ENCODE assay signal across 9 cellular contexts in the genomic region with DNA sequence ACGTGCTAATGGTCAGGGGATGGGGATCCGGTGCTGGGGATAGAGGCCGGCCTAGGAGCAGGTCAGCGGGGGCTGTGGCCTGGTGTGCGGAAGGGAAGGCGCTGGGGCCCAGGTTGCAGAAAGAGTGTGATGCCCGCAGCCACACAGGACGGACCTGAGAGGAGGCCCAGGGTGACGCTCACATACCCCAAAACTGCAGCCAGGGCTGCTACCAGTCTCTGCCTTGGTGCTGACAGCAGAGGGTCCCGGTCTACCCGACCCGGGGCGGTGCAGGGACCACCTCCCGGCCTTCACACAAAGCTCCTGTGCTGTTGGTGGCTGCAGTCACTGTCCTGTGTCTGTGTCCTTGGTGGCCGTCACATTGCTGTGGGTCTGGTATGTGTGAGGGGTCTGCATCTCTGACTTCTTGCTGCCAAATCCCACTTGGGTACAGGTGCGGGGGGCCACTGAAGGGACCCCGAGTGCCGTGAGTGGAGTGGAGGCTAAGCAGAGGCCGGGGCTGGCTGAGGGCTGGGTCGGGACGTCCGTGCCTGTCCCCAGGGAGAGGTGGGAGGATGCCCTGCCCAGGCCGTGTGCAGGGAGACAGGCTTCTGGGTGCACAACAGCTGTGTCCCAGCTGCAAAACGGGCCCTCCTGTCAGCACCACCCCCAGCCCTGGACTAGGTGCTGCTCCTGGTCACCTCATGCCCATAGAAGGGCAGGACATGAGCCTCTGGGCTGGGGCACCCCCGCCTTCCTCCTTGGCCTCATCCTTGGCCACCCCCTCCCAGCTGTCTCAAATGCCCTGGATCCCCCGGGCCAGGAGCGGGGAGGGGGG. TPM values are rescaled to one million over a fixed set of nuclear protein-coding genes. Genes with fewer than 3 reads are reported as not detected.
DNase-seq lines count a peak whose midpoint lies in the region; ATAC-seq and TF ChIP-seq lines count a peak whose summit lies in the region.
"Had no signal": no experiment of that assay in that cellular context is flagged by ENCODE, and none has a peak within 500 bp of the region (broad histone marks: within the 10 kb centered on the region; RNA-seq: fewer than 3 reads in every experiment).

No MANE protein-coding gene starts in this region.

- TF ChIP-seq CTCF in sigmoid colon (IDR thresholded peaks at IDR 0.05), result no peak
- no peak for TF ChIP-seq CTCF in lower leg skin (IDR thresholded peaks at IDR 0.05)

- H3K23ac ChIP-seq in neuronal stem cell (ENCODE audit: low read depth, low read length, poor library complexity), result peak overlapping the region; percentile 73

- ATAC-seq in GM18505 (IDR thresholded peaks at IDR 0.05; ENCODE audit: unreplicated experiment), result peak; percentile 11
- ATAC-seq in GM21576 (IDR thresholded peaks at IDR 0.05; ENCODE audit: unreplicated experiment), result peak; percentile 24

- H3K27me3 ChIP-seq in Karpas-422 (ENCODE audit: low read length), result no peaks in the 10 kb centered on the region
- H3K27me3 ChIP-seq in neuronal stem cell (ENCODE audit: control insufficient read depth in 3 of 3, insufficient read depth in 3 of 3, low read depth in 1 of 3, low read length in 3 of 3), result peaks cover 0 to 25% (median 0%) of the 10 kb centered on the region in 3 experiments
- no peaks in the 10 kb centered on the region for H3K27me3 ChIP-seq in sigmoid colon

- H3K4me2 ChIP-seq in Karpas-422 (ENCODE audit: low read depth, low read length, poor library complexity, severe bottlenecking), result peak overlapping the region; percentile 91
- no peak overlapping the region for H3K4me2 ChIP-seq in neuronal stem cell (ENCODE audit: insufficient read depth, low read length, poor library complexity, severe bottlenecking)

- H2BK5ac ChIP-seq in neuronal stem cell (ENCODE audit: low read length), result no peak overlapping the region

- no CpG with 5 or more reads among the region's 27 CpGs for WGBS in neuronal stem cell (ENCODE audit: extremely low coverage in 2 of 2, insufficient read length in 2 of 2, insufficient replicate concordance in 1 of 2), 2 donors
- 65 to 69% methylated on average over 27 of the region's 27 CpGs for WGBS in sigmoid colon, 2 donors
- 74 to 93% methylated on average over 23 to 26 of the region's 27 CpGs for WGBS in lower leg skin, 2 donors

- DNase-seq in Karpas-422 (peak; percentile 65), neuronal stem cell (ENCODE audit: low spot score) (no peak), sigmoid colon (no peak), NCI-H1105 treated with DMSO at 0.1 percent for 48 hours (lab: John Stamatoyannopoulos, UW) (no peak), lower leg skin (ENCODE audit: low spot score in 2 of 2) (no peak)
- DNase-seq in stimulated activated CD4-positive, alpha-beta T cell treated with anti-CD3 and anti-CD28 coated beads, Interleukin-4, amount 100 ng/mL, for 1 hour, result no peak
- DNase-seq: GM23248 had no signal

- no peaks in the 10 kb centered on the region for H3K9me2 ChIP-seq in Karpas-422 (replicated peaks; ENCODE audit: insufficient read depth, low read length)

- H2AK5ac ChIP-seq in neuronal stem cell (ENCODE audit: low read depth, low read length), result peak overlapping the region; percentile 75

- H3K4ac ChIP-seq in neuronal stem cell (ENCODE audit: low read length), result no peak overlapping the region

- no peaks in the 10 kb centered on the region for H3K36me3 ChIP-seq in Karpas-422 (ENCODE audit: insufficient read depth, low read length)
- H3K36me3 ChIP-seq in neuronal stem cell (replicated peaks in 1 of 2; ENCODE audit: control insufficient read depth in 2 of 2, insufficient read depth in 2 of 2, low read length in 2 of 2), result no peaks in the 10 kb centered on the region
- H3K36me3 ChIP-seq in sigmoid colon, result no peaks in the 10 kb centered on the region

- no peaks in the 10 kb centered on the region for H3K79me2 ChIP-seq in Karpas-422 (ENCODE audit: low read length)

- H4K20me1 ChIP-seq in Karpas-422 (ENCODE audit: insufficient read depth, low read depth, low read length), result peaks cover 47% of the 10 kb centered on the region

- peak overlapping the region; percentile 51 for H3K18ac ChIP-seq in neuronal stem cell (ENCODE audit: low read length)

- peak overlapping the region; percentile 56 for H3K14ac ChIP-seq in neuronal stem cell (ENCODE audit: low read length)

- H3K9ac ChIP-seq in Karpas-422 (ENCODE audit: low read length) (peak overlapping the region; percentile 83), neuronal stem cell (ENCODE audit: low read depth, low read length, poor library complexity) (no peak overlapping the region)
- H3K9ac ChIP-seq: GM23248 had no signal

- H4K91ac ChIP-seq in neuronal stem cell (ENCODE audit: low read depth, low read length, poor library complexity), result no peak overlapping the region

- TF ChIP-seq POLR2A in GM18505 (IDR thresholded peaks at IDR 0.05; ENCODE audit: borderline replicate concordance, extremely low read depth, insufficient read depth, insufficient read length) (no peak), sigmoid colon (IDR thresholded peaks at IDR 0.05) (no peak), lower leg skin (IDR thresholded peaks at IDR 0.05) (no peak)

- peaks cover 1% of the 10 kb centered on the region for H3K79me1 ChIP-seq in neuronal stem cell (ENCODE audit: low read depth, low read length)

- H2BK120ac ChIP-seq in neuronal stem cell (ENCODE audit: low read depth, low read length), result no peak overlapping the region

- intact Hi-C loops in sigmoid colon (cut with DNase I), result no loop called here
- intact Hi-C loops in lower leg skin (cut with DNase I; ENCODE audit: low total_unique reads), result no loop called here

- H3K9me3 ChIP-seq in Karpas-422 (ENCODE audit: low read length) (no peaks in the 10 kb centered on the region), neuronal stem cell (replicated peaks in 1 of 2; ENCODE audit: control insufficient read depth in 2 of 2, insufficient read depth in 1 of 2, low read depth in 1 of 2, low read length in 2 of 2) (no peaks in the 10 kb centered on the region), sigmoid colon (no peaks in the 10 kb centered on the region)

- H3K27ac ChIP-seq in Karpas-422 (ENCODE audit: low read length), result no peak overlapping the region
- H3K27ac ChIP-seq in neuronal stem cell (replicated peaks; ENCODE audit: low read length), result no peak overlapping the region
- no peak overlapping the region for H3K27ac ChIP-seq in sigmoid colon
- H3K27ac ChIP-seq: GM23248 had no signal

- peak overlapping the region; percentile 65 for H2BK15ac ChIP-seq in neuronal stem cell (ENCODE audit: low read length)

- H2AFZ ChIP-seq in Karpas-422 (ENCODE audit: low read length) (no peak overlapping the region), neuronal stem cell (ENCODE audit: low read length) (no peak overlapping the region)
- H2AFZ ChIP-seq: GM23248 had no signal

- peak overlapping the region; percentile 97 for H2BK12ac ChIP-seq in neuronal stem cell (ENCODE audit: low read length)

- H3K4me1 ChIP-seq in Karpas-422 (ENCODE audit: low read length) (peaks cover 60% of the 10 kb centered on the region), neuronal stem cell (ENCODE audit: control insufficient read depth in 2 of 2, insufficient read depth in 1 of 2, low read depth in 1 of 2, low read length in 2 of 2) (peaks cover 0 to 5% of the 10 kb centered on the region in 2 donors), sigmoid colon (no peaks in the 10 kb centered on the region)

- no peak for TF ChIP-seq EP300 in sigmoid colon (IDR thresholded peaks at IDR 0.05)

- peak overlapping the region; percentile 79 for H3K4me3 ChIP-seq in Karpas-422 (ENCODE audit: low read length)
- peak overlapping the region in 1 of 2 donors; percentile 32 for H3K4me3 ChIP-seq in neuronal stem cell (ENCODE audit: low read length in 2 of 2)
- H3K4me3 ChIP-seq in sigmoid colon, result peak overlapping the region in 1 of 4 donors; percentile 18
- no peak overlapping the region for H3K4me3 ChIP-seq in lower leg skin (ENCODE audit: low read depth, poor library complexity, severe bottlenecking)
- H3K4me3 ChIP-seq: GM23248 had no signal

- H4K8ac ChIP-seq in neuronal stem cell (ENCODE audit: low read depth, low read length), result peak overlapping the region; percentile 92

RNA-seq across cellular contexts. Expression of a gene that starts 1.5 kb away (rescaled TPM):
- total RNA-seq in Karpas-422 (2014; rRNA removed; shearing (Covaris generic); ENCODE audit: low replicate concordance), result 46.9 and 115 TPM in 2 replicates
- polyA plus RNA-seq in neuronal stem cell (2013, experiment 1 of 2), result 0.13 TPM
- polyA plus RNA-seq in neuronal stem cell (2013, experiment 2 of 2), result 0.73 TPM
- total RNA-seq in sigmoid colon (10 to 100 TPM in 2 of 4 donors, 1 to 10 TPM in 2; 8.7 to 32.7 (median 12.4) TPM), lower leg skin (100 to 1,000 TPM in 1 of 4 donors, 10 to 100 TPM in 3; 73.7 to 105 (median 86.6) TPM)
- 10 to 100 TPM; 46.0 to 80.2 (median 55.9) TPM for polyA plus RNA-seq in sigmoid colon
- total RNA-seq: GM23248 had no signal

RNA-seq across cellular contexts. Expression of a gene that starts 15.6 kb away (rescaled TPM):
- total RNA-seq in Karpas-422 (2014; rRNA removed; shearing (Covaris generic); ENCODE audit: low replicate concordance), result 0.36 TPM in 1 of 2 replicates, not detected in the other
- polyA plus RNA-seq in neuronal stem cell (2013, experiment 1 of 2), result 0.13 TPM
- not detected for polyA plus RNA-seq in neuronal stem cell (2013, experiment 2 of 2)
- total RNA-seq in sigmoid colon (not detected), lower leg skin (10 to 100 TPM; 10.7 to 17.7 (median 15.8) TPM)
- 1 to 10 TPM in 2 of 3 donors, not detected in 1; 1.7 to 2.4 TPM for polyA plus RNA-seq in sigmoid colon
- total RNA-seq: GM23248 had no signal
- polyA plus RNA-seq: GM23248 had no signal

RNA-seq across cellular contexts. Expression of a gene that starts 19.6 kb away (rescaled TPM):
- 0.29 TPM in 1 of 2 replicates, not detected in the other for total RNA-seq in Karpas-422 (2014; rRNA removed; shearing (Covaris generic); ENCODE audit: low replicate concordance)
- polyA plus RNA-seq in neuronal stem cell (2013, experiment 1 of 2), result not detected
- not detected for polyA plus RNA-seq in neuronal stem cell (2013, experiment 2 of 2)
- total RNA-seq in sigmoid colon (not detected), lower leg skin (100 to 1,000 TPM in 3 of 4 donors, 10 to 100 TPM in 1; 74.1 to 177 (median 106) TPM)
- 1 to 10 TPM in 2 of 3 donors, not detected in 1; 1.8 to 5.4 TPM for polyA plus RNA-seq in sigmoid colon
- total RNA-seq: GM23248 had no signal
- polyA plus RNA-seq: GM23248 had no signal

RNA-seq across cellular contexts. Expression of a gene that starts 37.4 kb away (rescaled TPM):
- not detected in 2 replicates for total RNA-seq in Karpas-422 (2014; rRNA removed; shearing (Covaris generic); ENCODE audit: low replicate concordance)
- polyA plus RNA-seq in neuronal stem cell (2013, experiment 1 of 2), result not detected
- polyA plus RNA-seq in neuronal stem cell (2013, experiment 2 of 2), result not detected
- not detected for total RNA-seq in sigmoid colon
- under 1 TPM in 1 of 3 donors, not detected in 2; 0.13 TPM for polyA plus RNA-seq in sigmoid colon
- total RNA-seq in lower leg skin, result not detected
- total RNA-seq: GM23248 had no signal
- polyA plus RNA-seq: GM23248 had no signal

Comparison
In these comparisons a context has a peak if more than half of its experiments do, and no peak if none do; other contexts are left out.
1. RNA of a gene that starts 19.6 kb away (total RNA-seq): 74.1 to 177 TPM in lower leg skin; 0.29 TPM in Karpas-422 and not detected in sigmoid colon; every median in the first group is over 10 times any median in the second.